1 cellular context compared by ENCODE assay signal in the genomic region with DNA sequence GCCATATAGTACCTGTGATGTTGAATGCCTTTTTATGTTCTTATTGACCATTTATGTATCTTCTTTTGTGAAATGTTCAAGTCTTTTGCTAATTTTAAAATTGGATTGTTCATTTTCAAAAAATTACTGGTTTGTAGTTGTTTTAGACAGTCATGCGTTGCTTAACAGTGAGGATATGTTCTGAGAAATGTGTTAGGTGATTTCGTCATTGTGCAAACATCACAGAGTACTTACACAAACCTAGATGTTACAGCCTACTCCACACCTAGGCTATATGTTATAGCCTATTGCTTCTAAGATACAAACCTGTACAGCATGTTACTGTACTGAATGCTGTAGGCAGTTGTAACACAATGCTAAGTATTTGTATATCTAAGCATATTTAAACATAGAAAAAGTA.
TF ChIP-seq lines count a peak whose summit lies in the region.

No MANE protein-coding gene starts in this region.

TF ChIP-seq in HepG2, 621 proteins besides CTCF, POLR2A, EP300 and RAD21 (continued from another document and continues in another):
- TF ChIP-seq, protein P1, sequence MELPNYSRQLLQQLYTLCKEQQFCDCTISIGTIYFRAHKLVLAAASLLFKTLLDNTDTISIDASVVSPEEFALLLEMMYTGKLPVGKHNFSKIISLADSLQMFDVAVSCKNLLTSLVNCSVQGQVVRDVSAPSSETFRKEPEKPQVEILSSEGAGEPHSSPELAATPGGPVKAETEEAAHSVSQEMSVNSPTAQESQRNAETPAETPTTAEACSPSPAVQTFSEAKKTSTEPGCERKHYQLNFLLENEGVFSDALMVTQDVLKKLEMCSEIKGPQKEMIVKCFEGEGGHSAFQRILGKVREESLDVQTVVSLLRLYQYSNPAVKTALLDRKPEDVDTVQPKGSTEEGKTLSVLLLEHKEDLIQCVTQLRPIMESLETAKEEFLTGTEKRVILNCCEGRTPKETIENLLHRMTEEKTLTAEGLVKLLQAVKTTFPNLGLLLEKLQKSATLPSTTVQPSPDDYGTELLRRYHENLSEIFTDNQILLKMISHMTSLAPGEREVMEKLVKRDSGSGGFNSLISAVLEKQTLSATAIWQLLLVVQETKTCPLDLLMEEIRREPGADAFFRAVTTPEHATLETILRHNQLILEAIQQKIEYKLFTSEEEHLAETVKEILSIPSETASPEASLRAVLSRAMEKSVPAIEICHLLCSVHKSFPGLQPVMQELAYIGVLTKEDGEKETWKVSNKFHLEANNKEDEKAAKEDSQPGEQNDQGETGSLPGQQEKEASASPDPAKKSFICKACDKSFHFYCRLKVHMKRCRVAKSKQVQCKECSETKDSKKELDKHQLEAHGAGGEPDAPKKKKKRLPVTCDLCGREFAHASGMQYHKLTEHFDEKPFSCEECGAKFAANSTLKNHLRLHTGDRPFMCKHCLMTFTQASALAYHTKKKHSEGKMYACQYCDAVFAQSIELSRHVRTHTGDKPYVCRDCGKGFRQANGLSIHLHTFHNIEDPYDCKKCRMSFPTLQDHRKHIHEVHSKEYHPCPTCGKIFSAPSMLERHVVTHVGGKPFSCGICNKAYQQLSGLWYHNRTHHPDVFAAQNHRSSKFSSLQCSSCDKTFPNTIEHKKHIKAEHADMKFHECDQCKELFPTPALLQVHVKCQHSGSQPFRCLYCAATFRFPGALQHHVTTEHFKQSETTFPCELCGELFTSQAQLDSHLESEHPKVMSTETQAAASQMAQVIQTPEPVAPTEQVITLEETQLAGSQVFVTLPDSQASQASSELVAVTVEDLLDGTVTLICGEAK (IDR thresholded peaks at IDR 0.05): no peak
- TF ChIP-seq, protein P1 (CRISPR knock-in tag; IDR thresholded peaks at IDR 0.05): no peak
- TF ChIP-seq ZSCAN20 (CRISPR knock-in tag; IDR thresholded peaks at IDR 0.05; ENCODE audit: borderline replicate concordance): no peak
- TF ChIP-seq ZNF670 (CRISPR knock-in tag; IDR thresholded peaks at IDR 0.05; ENCODE audit: borderline replicate concordance): no peak
- TF ChIP-seq, protein P2, sequence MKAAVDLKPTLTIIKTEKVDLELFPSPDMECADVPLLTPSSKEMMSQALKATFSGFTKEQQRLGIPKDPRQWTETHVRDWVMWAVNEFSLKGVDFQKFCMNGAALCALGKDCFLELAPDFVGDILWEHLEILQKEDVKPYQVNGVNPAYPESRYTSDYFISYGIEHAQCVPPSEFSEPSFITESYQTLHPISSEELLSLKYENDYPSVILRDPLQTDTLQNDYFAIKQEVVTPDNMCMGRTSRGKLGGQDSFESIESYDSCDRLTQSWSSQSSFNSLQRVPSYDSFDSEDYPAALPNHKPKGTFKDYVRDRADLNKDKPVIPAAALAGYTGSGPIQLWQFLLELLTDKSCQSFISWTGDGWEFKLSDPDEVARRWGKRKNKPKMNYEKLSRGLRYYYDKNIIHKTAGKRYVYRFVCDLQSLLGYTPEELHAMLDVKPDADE (CRISPR knock-in tag; IDR thresholded peaks at IDR 0.05): no peak
- no peak for TF ChIP-seq MAF1 (CRISPR knock-in tag; IDR thresholded peaks at IDR 0.05; ENCODE audit: borderline replicate concordance)
- TF ChIP-seq HMG20A (CRISPR knock-in tag; IDR thresholded peaks at IDR 0.05; ENCODE audit: borderline replicate concordance): peak; percentile 67
- TF ChIP-seq KDM2A (CRISPR knock-in tag; IDR thresholded peaks at IDR 0.05; ENCODE audit: borderline replicate concordance, low read depth): no peak
- 0 out of 2 replicates have a peak, but pooled peaks have one; percentile 5 for TF ChIP-seq HNF4A (CRISPR knock-in tag; IDR thresholded peaks at IDR 0.05)
- no peak for TF ChIP-seq SOX6 (IDR thresholded peaks at IDR 0.05)
- TF ChIP-seq SOX6 (CRISPR knock-in tag; IDR thresholded peaks at IDR 0.05): 0 out of 2 replicates have a peak, but pooled peaks have one; percentile 11
- TF ChIP-seq RARA (CRISPR knock-in tag; IDR thresholded peaks at IDR 0.05): no peak
- no peak for TF ChIP-seq SOX13 (IDR thresholded peaks at IDR 0.05)
- peak in 1 of 2 experiments; percentile 52; a peak in 1 of 4 replicates for TF ChIP-seq SOX13 (CRISPR knock-in tag; conservative IDR thresholded peaks at IDR 0.05 in 1 of 2, IDR thresholded peaks at IDR 0.05 in 1 of 2)
- no peak for TF ChIP-seq KLF9 (CRISPR knock-in tag; IDR thresholded peaks at IDR 0.05; ENCODE audit: low read depth)
- TF ChIP-seq IKZF1 (IDR thresholded peaks at IDR 0.05): no peak
- peak; percentile 45 for TF ChIP-seq CREM (IDR thresholded peaks at IDR 0.05)
- no peak for TF ChIP-seq CREM (CRISPR knock-in tag; IDR thresholded peaks at IDR 0.05)
- TF ChIP-seq RFXAP (CRISPR knock-in tag; IDR thresholded peaks at IDR 0.05; ENCODE audit: borderline replicate concordance): no peak
- 0 out of 2 replicates have a peak, but pooled peaks have one; percentile 31 for TF ChIP-seq NCOA2 (CRISPR knock-in tag; IDR thresholded peaks at IDR 0.05)
- no peak for TF ChIP-seq SALL1 (CRISPR knock-in tag; IDR thresholded peaks at IDR 0.05)
- no peak for TF ChIP-seq ZNF879 (CRISPR knock-in tag; IDR thresholded peaks at IDR 0.05)
- TF ChIP-seq RBAK (CRISPR knock-in tag; IDR thresholded peaks at IDR 0.05): no peak
- TF ChIP-seq, protein P3, sequence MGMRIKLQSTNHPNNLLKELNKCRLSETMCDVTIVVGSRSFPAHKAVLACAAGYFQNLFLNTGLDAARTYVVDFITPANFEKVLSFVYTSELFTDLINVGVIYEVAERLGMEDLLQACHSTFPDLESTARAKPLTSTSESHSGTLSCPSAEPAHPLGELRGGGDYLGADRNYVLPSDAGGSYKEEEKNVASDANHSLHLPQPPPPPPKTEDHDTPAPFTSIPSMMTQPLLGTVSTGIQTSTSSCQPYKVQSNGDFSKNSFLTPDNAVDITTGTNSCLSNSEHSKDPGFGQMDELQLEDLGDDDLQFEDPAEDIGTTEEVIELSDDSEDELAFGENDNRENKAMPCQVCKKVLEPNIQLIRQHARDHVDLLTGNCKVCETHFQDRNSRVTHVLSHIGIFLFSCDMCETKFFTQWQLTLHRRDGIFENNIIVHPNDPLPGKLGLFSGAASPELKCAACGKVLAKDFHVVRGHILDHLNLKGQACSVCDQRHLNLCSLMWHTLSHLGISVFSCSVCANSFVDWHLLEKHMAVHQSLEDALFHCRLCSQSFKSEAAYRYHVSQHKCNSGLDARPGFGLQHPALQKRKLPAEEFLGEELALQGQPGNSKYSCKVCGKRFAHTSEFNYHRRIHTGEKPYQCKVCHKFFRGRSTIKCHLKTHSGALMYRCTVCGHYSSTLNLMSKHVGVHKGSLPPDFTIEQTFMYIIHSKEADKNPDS (CRISPR knock-in tag; IDR thresholded peaks at IDR 0.05): no peak
- no peak for TF ChIP-seq AGO1 (IDR thresholded peaks at IDR 0.05; ENCODE audit: low read depth, low read length, poor library complexity, severe bottlenecking)
- peak; percentile 32; the same call in 1 of the 2 replicates for TF ChIP-seq SAP130 (CRISPR knock-in tag; IDR thresholded peaks at IDR 0.05; ENCODE audit: low read depth)
- no peak for TF ChIP-seq PLRG1 (conservative IDR thresholded peaks at IDR 0.05)
- TF ChIP-seq RXRB (CRISPR knock-in tag; IDR thresholded peaks at IDR 0.05; ENCODE audit: borderline replicate concordance): no peak
- no peak for TF ChIP-seq MBD4 (IDR thresholded peaks at IDR 0.05; ENCODE audit: borderline replicate concordance, low read length)
- TF ChIP-seq, protein P4, sequence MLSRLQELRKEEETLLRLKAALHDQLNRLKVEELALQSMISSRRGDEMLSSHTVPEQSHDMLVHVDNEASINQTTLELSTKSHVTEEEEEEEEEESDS (CRISPR knock-in tag; IDR thresholded peaks at IDR 0.05; ENCODE audit: borderline replicate concordance): no peak
- TF ChIP-seq, protein P5, sequence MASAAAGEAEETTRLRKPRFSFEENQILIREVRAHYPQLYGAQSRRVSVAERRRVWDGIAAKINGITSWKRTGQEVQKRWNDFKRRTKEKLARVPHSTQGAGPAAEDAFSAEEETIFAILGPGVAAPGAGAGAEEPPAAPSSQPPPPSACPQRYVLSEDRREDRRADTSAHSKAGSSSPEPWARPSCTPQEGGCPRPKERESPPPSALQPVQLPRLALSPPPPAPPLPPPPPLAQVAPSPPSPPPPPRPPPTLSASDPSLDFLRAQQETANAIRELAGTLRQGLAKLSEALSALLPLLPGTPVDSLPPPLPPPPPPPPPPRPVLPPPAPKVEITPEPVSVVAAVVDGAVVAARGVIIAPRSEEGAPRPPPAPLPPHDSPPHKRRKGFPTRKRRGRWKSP (CRISPR knock-in tag; IDR thresholded peaks at IDR 0.05): peak; percentile 31; the same call in 1 of the 2 replicates
- TF ChIP-seq ZNF451 (CRISPR knock-in tag; IDR thresholded peaks at IDR 0.05): no peak
- peak; percentile 50 for TF ChIP-seq ISL2 (CRISPR knock-in tag; IDR thresholded peaks at IDR 0.05)
- TF ChIP-seq KLF12 (CRISPR knock-in tag; IDR thresholded peaks at IDR 0.05; ENCODE audit: borderline replicate concordance): no peak
- no peak for TF ChIP-seq ZNF883 (CRISPR knock-in tag; IDR thresholded peaks at IDR 0.05; ENCODE audit: not compliant biosample characterization)
- TF ChIP-seq, protein P6, sequence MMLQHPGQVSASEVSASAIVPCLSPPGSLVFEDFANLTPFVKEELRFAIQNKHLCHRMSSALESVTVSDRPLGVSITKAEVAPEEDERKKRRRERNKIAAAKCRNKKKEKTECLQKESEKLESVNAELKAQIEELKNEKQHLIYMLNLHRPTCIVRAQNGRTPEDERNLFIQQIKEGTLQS (CRISPR knock-in tag; IDR thresholded peaks at IDR 0.05): peak; percentile 72
- peak; percentile 19; the same call in 1 of the 2 replicates for TF ChIP-seq ZSCAN9 (CRISPR knock-in tag; IDR thresholded peaks at IDR 0.05; ENCODE audit: borderline replicate concordance)
- TF ChIP-seq FOXA3 (CRISPR knock-in tag; IDR thresholded peaks at IDR 0.05): peak; percentile 89
- TF ChIP-seq, protein P7, sequence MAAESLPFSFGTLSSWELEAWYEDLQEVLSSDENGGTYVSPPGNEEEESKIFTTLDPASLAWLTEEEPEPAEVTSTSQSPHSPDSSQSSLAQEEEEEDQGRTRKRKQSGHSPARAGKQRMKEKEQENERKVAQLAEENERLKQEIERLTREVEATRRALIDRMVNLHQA (CRISPR knock-in tag; IDR thresholded peaks at IDR 0.05): no peak
- TF ChIP-seq ELF1 (CRISPR knock-in tag; IDR thresholded peaks at IDR 0.05): no peak
- TF ChIP-seq, protein P8, sequence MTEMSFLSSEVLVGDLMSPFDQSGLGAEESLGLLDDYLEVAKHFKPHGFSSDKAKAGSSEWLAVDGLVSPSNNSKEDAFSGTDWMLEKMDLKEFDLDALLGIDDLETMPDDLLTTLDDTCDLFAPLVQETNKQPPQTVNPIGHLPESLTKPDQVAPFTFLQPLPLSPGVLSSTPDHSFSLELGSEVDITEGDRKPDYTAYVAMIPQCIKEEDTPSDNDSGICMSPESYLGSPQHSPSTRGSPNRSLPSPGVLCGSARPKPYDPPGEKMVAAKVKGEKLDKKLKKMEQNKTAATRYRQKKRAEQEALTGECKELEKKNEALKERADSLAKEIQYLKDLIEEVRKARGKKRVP (CRISPR knock-in tag; IDR thresholded peaks at IDR 0.05): peak in 1 of 2 experiments; percentile 72; a peak in 2 of 4 replicates
- TF ChIP-seq, protein P9, sequence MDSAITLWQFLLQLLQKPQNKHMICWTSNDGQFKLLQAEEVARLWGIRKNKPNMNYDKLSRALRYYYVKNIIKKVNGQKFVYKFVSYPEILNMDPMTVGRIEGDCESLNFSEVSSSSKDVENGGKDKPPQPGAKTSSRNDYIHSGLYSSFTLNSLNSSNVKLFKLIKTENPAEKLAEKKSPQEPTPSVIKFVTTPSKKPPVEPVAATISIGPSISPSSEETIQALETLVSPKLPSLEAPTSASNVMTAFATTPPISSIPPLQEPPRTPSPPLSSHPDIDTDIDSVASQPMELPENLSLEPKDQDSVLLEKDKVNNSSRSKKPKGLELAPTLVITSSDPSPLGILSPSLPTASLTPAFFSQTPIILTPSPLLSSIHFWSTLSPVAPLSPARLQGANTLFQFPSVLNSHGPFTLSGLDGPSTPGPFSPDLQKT (CRISPR knock-in tag; IDR thresholded peaks at IDR 0.05; ENCODE audit: borderline replicate concordance): no peak
- no peak for TF ChIP-seq MYC (CRISPR knock-in tag; IDR thresholded peaks at IDR 0.05; ENCODE audit: borderline replicate concordance)
- no peak for TF ChIP-seq FOXA1 (IDR thresholded peaks at IDR 0.05)
- TF ChIP-seq FOXA1 (CRISPR knock-in tag; IDR thresholded peaks at IDR 0.05): peak; percentile 87
- no peak for TF ChIP-seq RBM39 (IDR thresholded peaks at IDR 0.05; ENCODE audit: low read depth, low read length, poor library complexity, severe bottlenecking)
- TF ChIP-seq LCORL (IDR thresholded peaks at IDR 0.05): no peak
- TF ChIP-seq LCORL (CRISPR knock-in tag; IDR thresholded peaks at IDR 0.05): no peak
